15 cellular contexts compared by ENCODE assay signal in the genomic region with DNA sequence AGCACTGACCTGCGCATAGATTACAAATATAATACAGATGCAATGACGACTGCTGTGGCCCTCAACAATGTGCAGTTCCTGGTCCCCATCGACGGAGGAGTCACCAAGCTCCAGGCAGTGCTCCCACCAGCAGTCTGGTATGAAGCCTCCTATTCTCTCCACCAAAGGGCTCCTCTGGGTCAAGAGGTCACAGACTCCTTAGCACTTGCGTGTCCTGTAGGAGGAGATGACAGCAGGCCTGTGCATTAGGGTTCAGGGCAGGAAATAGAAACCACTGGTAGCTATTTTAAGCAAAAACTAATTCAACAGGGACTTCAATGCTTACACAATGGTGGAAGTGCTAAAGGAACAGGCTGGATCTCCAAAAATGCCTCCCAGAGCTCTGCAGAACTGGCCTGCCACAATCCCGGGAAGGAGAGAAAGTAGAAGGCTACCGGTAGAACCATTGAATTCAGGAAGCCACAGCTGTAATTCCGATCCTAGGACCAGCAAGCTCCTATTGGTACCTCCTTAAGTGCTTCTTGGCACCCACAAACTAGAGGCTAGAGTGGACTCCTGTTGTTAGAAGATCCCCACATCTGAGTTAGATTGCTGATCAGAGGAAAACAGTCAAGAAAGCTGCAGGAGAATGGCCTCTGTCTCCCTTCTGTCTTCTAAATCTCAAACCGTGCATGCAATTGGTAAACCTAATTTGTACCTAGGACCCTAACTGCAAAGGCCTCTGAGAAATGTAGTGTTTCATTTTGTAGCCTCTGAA. TPM values are rescaled to one million over a fixed set of nuclear protein-coding genes. Genes with fewer than 3 reads are reported as not detected.
A peak's percentile ranks its signal among the peaks of the same experiment; 100 is the strongest.
DNase-seq lines count a peak whose midpoint lies in the region; ATAC-seq and TF ChIP-seq lines count a peak whose summit lies in the region.
"Had no signal": no experiment of that assay in that cellular context is flagged by ENCODE, and none has a peak within 500 bp of the region (broad histone marks: within the 10 kb centered on the region; RNA-seq: fewer than 3 reads in every experiment).

No MANE protein-coding gene starts in this region.

- TF ChIP-seq CTCF in GM12865 (IDR thresholded peaks at IDR 0.05; ENCODE audit: insufficient read depth, low read depth, low read length, missing control alignments) (no peak), WTC11 (IDR thresholded peaks at IDR 0.05) (no peak), colonic mucosa (IDR thresholded peaks at IDR 0.05) (no peak)

- DNase-seq in GM12865 (ENCODE audit: low read depth) (peak; percentile 44), WTC11 (ENCODE audit: low spot score) (no peak), colonic mucosa (no peak), GM19240 (ENCODE audit: insufficient read length, low spot score) (no peak)
- no peak for DNase-seq in activated CD4-positive, alpha-beta memory T cell treated with anti-CD3 and anti-CD28 coated beads for 36 hours
- no peak for DNase-seq in activated effector memory CD4-positive, alpha-beta T cell treated with Interleukin-2 at 50 U/mL for 16 hours
- DNase-seq: activated CD4-positive, CD25-positive, alpha-beta regulatory T cell; activated naive CD4-positive, alpha-beta T cell treated with Interleukin-2 at 50 U/mL for 16 hours; C1 segment of cervical spinal cord; GF-D8; NCI-H1436 treated with DMSO at 0.1 percent for 48 hours had no signal

- intact Hi-C loops in activated CD4-positive, alpha-beta memory T cell treated with anti-CD3 and anti-CD28 coated beads for 36 hours (cut with micrococcal nuclease), result no loop called here
- intact Hi-C loops in colonic mucosa (cut with DNase I), result no loop called here

- POLR2A ChIA-PET in WTC11 (lab: Charles Lee), result no interaction called here
- POLR2A ChIA-PET in activated CD4-positive, alpha-beta memory T cell treated with anti-CD3 and anti-CD28 coated beads for 36 hours (lab: Charles Lee), result no interaction called here

- CTCF ChIA-PET in WTC11 (lab: Charles Lee), result interaction anchor here (1.2 kb wide), 1 partner anchor 13 kb away, joined by 3 read pairs; no protein-coding TSS in a partner anchor
- CTCF ChIA-PET in activated CD4-positive, alpha-beta memory T cell treated with anti-CD3 and anti-CD28 coated beads for 36 hours (lab: Charles Lee), result interaction anchor here (1.0 to 1.3 kb wide), 3 partner anchors 14 to 25 kb away, joined by 3 read pairs; no protein-coding TSS in a partner anchor

- H3K27ac ChIP-seq in colonic mucosa, result no peak overlapping the region
- H3K27ac ChIP-seq: HL-60 had no signal

- H3K27me3 Mint-ChIP-seq in WTC11 (ENCODE audit: low read depth), result no peaks in the 10 kb centered on the region
- H3K27me3 Mint-ChIP-seq in activated CD4-positive, alpha-beta memory T cell treated with anti-CD3 and anti-CD28 coated beads for 36 hours, result peaks cover 3% of the 10 kb centered on the region

- no peaks in the 10 kb centered on the region for H3K9me3 ChIP-seq in colonic mucosa

- H3K9ac ChIP-seq in colonic mucosa (ENCODE audit: low read depth in 2 of 2, low read length in 2 of 2), result no peak overlapping the region

- no peaks in the 10 kb centered on the region; the same call in 1 of the 2 replicates for H3K9me3 Mint-ChIP-seq in WTC11
- no peaks in the 10 kb centered on the region for H3K9me3 Mint-ChIP-seq in activated CD4-positive, alpha-beta memory T cell treated with anti-CD3 and anti-CD28 coated beads for 36 hours

- ATAC-seq in GM19467 (IDR thresholded peaks at IDR 0.05; ENCODE audit: unreplicated experiment) (peak; percentile 77), HG03139 (IDR thresholded peaks at IDR 0.05; ENCODE audit: unreplicated experiment) (peak; percentile 87), WTC11 (peak; percentile 51; the same call in 1 of the 2 replicates)

- H3K27me3 ChIP-seq in colonic mucosa, result no peaks in the 10 kb centered on the region

- H3K4me1 ChIP-seq in colonic mucosa, result no peaks in the 10 kb centered on the region

- no peaks in the 10 kb centered on the region for H3K36me3 Mint-ChIP-seq in WTC11
- no peaks in the 10 kb centered on the region for H3K36me3 Mint-ChIP-seq in activated CD4-positive, alpha-beta memory T cell treated with anti-CD3 and anti-CD28 coated beads for 36 hours

- no peaks in the 10 kb centered on the region for H3K36me3 ChIP-seq in colonic mucosa

- H3K4me1 Mint-ChIP-seq in WTC11, result peaks cover 4% of the 10 kb centered on the region; the same call in 1 of the 2 replicates
- H3K4me1 Mint-ChIP-seq in activated CD4-positive, alpha-beta memory T cell treated with anti-CD3 and anti-CD28 coated beads for 36 hours (ENCODE audit: low read depth), result peaks cover 5% of the 10 kb centered on the region

- no peak overlapping the region for H3K27ac Mint-ChIP-seq in WTC11
- no peak overlapping the region for H3K27ac Mint-ChIP-seq in activated CD4-positive, alpha-beta memory T cell treated with anti-CD3 and anti-CD28 coated beads for 36 hours

- H3K4me3 Mint-ChIP-seq in WTC11, result no peak overlapping the region
- no peak overlapping the region for H3K4me3 Mint-ChIP-seq in activated CD4-positive, alpha-beta memory T cell treated with anti-CD3 and anti-CD28 coated beads for 36 hours

- H3K4me3 ChIP-seq in GM12865 (ENCODE audit: low read depth, low read length) (no peak overlapping the region), colonic mucosa (no peak overlapping the region)
- H3K4me3 ChIP-seq: lung had no signal

TF ChIP-seq in WTC11, 78 proteins besides CTCF, POLR2A, EP300 and RAD21 (continues in another document):
- TF ChIP-seq TEAD4 (CRISPR knock-in tag; IDR thresholded peaks at IDR 0.05), result no peak
- no peak for TF ChIP-seq NFE2L1 (CRISPR knock-in tag; IDR thresholded peaks at IDR 0.05)
- TF ChIP-seq, protein P1, sequence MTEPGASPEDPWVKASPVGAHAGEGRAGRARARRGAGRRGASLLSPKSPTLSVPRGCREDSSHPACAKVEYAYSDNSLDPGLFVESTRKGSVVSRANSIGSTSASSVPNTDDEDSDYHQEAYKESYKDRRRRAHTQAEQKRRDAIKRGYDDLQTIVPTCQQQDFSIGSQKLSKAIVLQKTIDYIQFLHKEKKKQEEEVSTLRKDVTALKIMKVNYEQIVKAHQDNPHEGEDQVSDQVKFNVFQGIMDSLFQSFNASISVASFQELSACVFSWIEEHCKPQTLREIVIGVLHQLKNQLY (CRISPR knock-in tag; IDR thresholded peaks at IDR 0.05), result no peak
- TF ChIP-seq, protein P2, sequence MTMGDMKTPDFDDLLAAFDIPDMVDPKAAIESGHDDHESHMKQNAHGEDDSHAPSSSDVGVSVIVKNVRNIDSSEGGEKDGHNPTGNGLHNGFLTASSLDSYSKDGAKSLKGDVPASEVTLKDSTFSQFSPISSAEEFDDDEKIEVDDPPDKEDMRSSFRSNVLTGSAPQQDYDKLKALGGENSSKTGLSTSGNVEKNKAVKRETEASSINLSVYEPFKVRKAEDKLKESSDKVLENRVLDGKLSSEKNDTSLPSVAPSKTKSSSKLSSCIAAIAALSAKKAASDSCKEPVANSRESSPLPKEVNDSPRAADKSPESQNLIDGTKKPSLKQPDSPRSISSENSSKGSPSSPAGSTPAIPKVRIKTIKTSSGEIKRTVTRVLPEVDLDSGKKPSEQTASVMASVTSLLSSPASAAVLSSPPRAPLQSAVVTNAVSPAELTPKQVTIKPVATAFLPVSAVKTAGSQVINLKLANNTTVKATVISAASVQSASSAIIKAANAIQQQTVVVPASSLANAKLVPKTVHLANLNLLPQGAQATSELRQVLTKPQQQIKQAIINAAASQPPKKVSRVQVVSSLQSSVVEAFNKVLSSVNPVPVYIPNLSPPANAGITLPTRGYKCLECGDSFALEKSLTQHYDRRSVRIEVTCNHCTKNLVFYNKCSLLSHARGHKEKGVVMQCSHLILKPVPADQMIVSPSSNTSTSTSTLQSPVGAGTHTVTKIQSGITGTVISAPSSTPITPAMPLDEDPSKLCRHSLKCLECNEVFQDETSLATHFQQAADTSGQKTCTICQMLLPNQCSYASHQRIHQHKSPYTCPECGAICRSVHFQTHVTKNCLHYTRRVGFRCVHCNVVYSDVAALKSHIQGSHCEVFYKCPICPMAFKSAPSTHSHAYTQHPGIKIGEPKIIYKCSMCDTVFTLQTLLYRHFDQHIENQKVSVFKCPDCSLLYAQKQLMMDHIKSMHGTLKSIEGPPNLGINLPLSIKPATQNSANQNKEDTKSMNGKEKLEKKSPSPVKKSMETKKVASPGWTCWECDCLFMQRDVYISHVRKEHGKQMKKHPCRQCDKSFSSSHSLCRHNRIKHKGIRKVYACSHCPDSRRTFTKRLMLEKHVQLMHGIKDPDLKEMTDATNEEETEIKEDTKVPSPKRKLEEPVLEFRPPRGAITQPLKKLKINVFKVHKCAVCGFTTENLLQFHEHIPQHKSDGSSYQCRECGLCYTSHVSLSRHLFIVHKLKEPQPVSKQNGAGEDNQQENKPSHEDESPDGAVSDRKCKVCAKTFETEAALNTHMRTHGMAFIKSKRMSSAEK (CRISPR knock-in tag; IDR thresholded peaks at IDR 0.05; ENCODE audit: borderline replicate concordance), result no peak
- TF ChIP-seq RELA (CRISPR knock-in tag; IDR thresholded peaks at IDR 0.05; ENCODE audit: borderline replicate concordance), result no peak
- no peak for TF ChIP-seq CBFB (CRISPR knock-in tag; IDR thresholded peaks at IDR 0.05; ENCODE audit: low read depth)
- TF ChIP-seq, protein P3, sequence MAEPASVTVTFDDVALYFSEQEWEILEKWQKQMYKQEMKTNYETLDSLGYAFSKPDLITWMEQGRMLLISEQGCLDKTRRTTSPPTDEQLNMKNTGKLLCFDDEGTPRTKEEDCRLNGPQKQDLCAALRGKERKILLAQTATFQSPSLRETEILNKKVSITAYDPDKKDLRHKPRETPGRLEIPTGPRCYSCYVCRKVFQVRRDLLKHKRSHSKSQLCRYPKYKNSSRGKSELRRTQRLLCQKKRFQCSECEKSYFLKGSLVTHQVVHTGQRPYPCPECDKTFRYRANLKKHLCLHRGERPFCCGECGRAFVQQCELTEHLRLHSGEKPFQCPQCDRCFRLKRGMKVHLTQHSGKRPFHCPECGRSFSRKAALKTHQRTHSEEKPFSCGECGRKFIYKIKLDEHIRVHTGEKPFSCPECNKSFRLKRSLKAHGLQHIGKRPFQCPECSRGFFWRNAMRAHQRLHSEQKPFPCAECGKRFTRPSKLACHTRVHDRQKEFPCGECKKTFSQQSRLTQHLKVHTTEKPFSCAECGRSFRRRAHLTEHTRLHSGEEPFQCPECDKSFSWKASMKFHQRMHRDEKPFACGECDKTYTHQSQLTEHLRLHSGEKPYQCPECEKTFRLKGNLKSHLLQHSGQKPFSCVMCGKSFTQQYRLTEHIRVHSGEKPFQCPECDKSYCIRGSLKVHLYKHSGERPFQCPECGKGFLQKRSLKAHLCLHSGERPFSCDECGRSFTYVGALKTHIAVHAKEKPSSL (CRISPR knock-in tag; conservative IDR thresholded peaks at IDR 0.05), result no peak
- no peak for TF ChIP-seq SOX15 (CRISPR knock-in tag; IDR thresholded peaks at IDR 0.05)

RNA-seq across cellular contexts. Expression of a gene that starts 12.7 kb away (rescaled TPM):
- total RNA-seq in WTC11 (2021) (1.3 to 1.8 TPM (median 1.6 TPM) in 3 replicates), colonic mucosa (under 1 TPM in 1 of 2 donors, not detected in 1; 0.72 TPM)
- not detected for total RNA-seq in activated CD4-positive, alpha-beta memory T cell treated with anti-CD3 and anti-CD28 coated beads for 36 hours
